ENCODE assay signal across 8 cellular contexts in genomic region chr7:151631968-151632749, GRCh38.
DNase-seq lines count a peak whose midpoint lies in the region; ATAC-seq and TF ChIP-seq lines count a peak whose summit lies in the region.

No MANE protein-coding gene starts in this region.

- no peaks in the 10 kb centered on the region for H3K9me3 ChIP-seq in Karpas-422 (ENCODE audit: low read length)
- no peaks in the 10 kb centered on the region for H3K9me3 ChIP-seq in SK-N-SH
- H3K9me3 ChIP-seq in ovary = no peaks in the 10 kb centered on the region
- no peaks in the 10 kb centered on the region for H3K9me3 ChIP-seq in tibial artery

- H4K20me1 ChIP-seq in Karpas-422 (ENCODE audit: insufficient read depth, low read depth, low read length) = no peaks in the 10 kb centered on the region
- no peaks in the 10 kb centered on the region for H4K20me1 ChIP-seq in SK-N-SH (ENCODE audit: insufficient read depth)

- WGBS in SK-N-SH (ENCODE audit: low lambda C conversion rate) = 6% methylated on average over 45 of the region's 108 CpGs
- WGBS in ovary, 3 donors = 1 to 2% (median 1%) methylated on average over 30 to 107 of the region's 108 CpGs

- TF ChIP-seq POLR2A in ovary (IDR thresholded peaks at IDR 0.05) = peak; percentile 1

- POLR2A ChIA-PET in SK-N-SH (lab: Yijun Ruan, JAX) = no interaction called here

- H3K27ac ChIP-seq in Karpas-422 (ENCODE audit: low read length) (no peak overlapping the region), SK-N-SH (ENCODE audit: low read depth in 2 of 2, low read length in 1 of 2) (peak overlapping the region; percentile 53 to 55), ovary (peak overlapping the region; percentile 72 to 82), tibial artery (peak overlapping the region; percentile 91 to 94)

- peaks cover 32% of the 10 kb centered on the region for H3F3A ChIP-seq in SK-N-SH (replicated peaks; ENCODE audit: insufficient read depth)

- peak; percentile 73 for ATAC-seq in GM21825 (IDR thresholded peaks at IDR 0.05; ENCODE audit: unreplicated experiment)

- H3K36me3 ChIP-seq in Karpas-422 (ENCODE audit: insufficient read depth, low read length) (no peaks in the 10 kb centered on the region), SK-N-SH (replicated peaks in 1 of 2; ENCODE audit: control insufficient read depth in 1 of 2, insufficient read depth in 2 of 2, low read length in 1 of 2) (peaks cover 0 to 3% of the 10 kb centered on the region in 2 experiments), ovary (no peaks in the 10 kb centered on the region), tibial artery (peaks cover 0 to 6% (median 0%) of the 10 kb centered on the region in 3 donors)

- peaks cover 2% of the 10 kb centered on the region for H3K36me3 Mint-ChIP-seq in activated naive CD4-positive, alpha-beta T cell treated with anti-CD3 and anti-CD28 coated beads, Interleukin-2, amount 50 U/mL, for 24 hours

- no peak for TF ChIP-seq EP300 in SK-N-SH (IDR thresholded peaks at IDR 0.05; ENCODE audit: borderline replicate concordance in 1 of 2, low read depth in 1 of 2, low read length in 1 of 2)
- no peak for TF ChIP-seq EP300 in ovary (IDR thresholded peaks at IDR 0.05)

- peak overlapping the region; percentile 95 for H3K4me3 Mint-ChIP-seq in activated naive CD4-positive, alpha-beta T cell treated with anti-CD3 and anti-CD28 coated beads, Interleukin-2, amount 50 U/mL, for 24 hours

- TF ChIP-seq RAD21 in SK-N-SH (IDR thresholded peaks at IDR 0.05; ENCODE audit: low read length) = peak; percentile 49

- H3K4me2 ChIP-seq in Karpas-422 (ENCODE audit: low read depth, low read length, poor library complexity, severe bottlenecking) (peak overlapping the region; percentile 73), SK-N-SH (peak overlapping the region; percentile 91)

- no peaks in the 10 kb centered on the region for H3K9me3 Mint-ChIP-seq in activated naive CD4-positive, alpha-beta T cell treated with anti-CD3 and anti-CD28 coated beads, Interleukin-2, amount 50 U/mL, for 24 hours

- H3K9me2 ChIP-seq in Karpas-422 (replicated peaks; ENCODE audit: insufficient read depth, low read length) (no peaks in the 10 kb centered on the region), SK-N-SH (no peaks in the 10 kb centered on the region)

- intact Hi-C loops in head of caudate nucleus (cut with DNase I) = loop anchor here (10.0 kb wide), 1 partner anchor 63 kb away; no protein-coding TSS in a partner anchor
- intact Hi-C loops in ovary (cut with DNase I) = loop anchor here in 2 of 4 donors (5.0 to 10.0 kb wide), 4 partner anchors 90 to 175 kb away; partner anchors contain the start of gene RHEB (in 1 of the 2)
- intact Hi-C loops in tibial artery (cut with DNase I; ENCODE audit: low total_unique reads) = loop anchor here (5.0 kb wide), 1 partner anchor 55 kb away; no protein-coding TSS in a partner anchor

- H3K4me1 ChIP-seq in Karpas-422 (ENCODE audit: low read length) (peaks cover 11% of the 10 kb centered on the region), SK-N-SH (ENCODE audit: control insufficient read depth in 1 of 2, insufficient read depth in 2 of 2, low read depth in 1 of 2, low read length in 1 of 2) (peaks cover 4 to 15% of the 10 kb centered on the region in 2 experiments; a peak in 2 of 4 replicates), ovary (ENCODE audit: insufficient read depth) (no peaks in the 10 kb centered on the region), tibial artery (peaks cover 0 to 58% (median 30%) of the 10 kb centered on the region in 4 donors)

- H3K9ac ChIP-seq in Karpas-422 (ENCODE audit: low read length) = peak overlapping the region; percentile 49; the same call in 1 of the 2 replicates
- H3K9ac ChIP-seq in SK-N-SH = peak overlapping the region; percentile 78

- peak; percentile 85 for DNase-seq in GF-D8 (lab: John Stamatoyannopoulos, UW)
- peak; percentile 82 for DNase-seq in Karpas-422
- peak; percentile 97 for DNase-seq in SK-N-SH
- peak; percentile 24 to 92 (median 82) for DNase-seq in head of caudate nucleus
- DNase-seq in ovary = peak; percentile 82 to 90 (median 87)
- peak; percentile 60 to 88 for DNase-seq in tibial artery

- no peaks in the 10 kb centered on the region for H3K27me3 ChIP-seq in Karpas-422 (ENCODE audit: low read length)
- no peaks in the 10 kb centered on the region for H3K27me3 ChIP-seq in SK-N-SH (ENCODE audit: insufficient read depth)
- no peaks in the 10 kb centered on the region for H3K27me3 ChIP-seq in ovary
- no peaks in the 10 kb centered on the region for H3K27me3 ChIP-seq in tibial artery

- H3K4me1 Mint-ChIP-seq in activated naive CD4-positive, alpha-beta T cell treated with anti-CD3 and anti-CD28 coated beads, Interleukin-2, amount 50 U/mL, for 24 hours = peaks cover 37% of the 10 kb centered on the region

- TF ChIP-seq CTCF in SK-N-SH (IDR thresholded peaks at IDR 0.05) (peak; percentile 38), ovary (IDR thresholded peaks at IDR 0.05) (peak; percentile 7 to 54 (median 47)), tibial artery (IDR thresholded peaks at IDR 0.05) (peak in 1 of 2 experiments; percentile 22)

- H3K79me2 ChIP-seq in Karpas-422 (ENCODE audit: low read length) = no peaks in the 10 kb centered on the region
- H3K79me2 ChIP-seq in SK-N-SH (ENCODE audit: insufficient read depth) = peaks cover 39% of the 10 kb centered on the region

- no peak overlapping the region for H2AFZ ChIP-seq in Karpas-422 (ENCODE audit: low read length)
- H2AFZ ChIP-seq in SK-N-SH (ENCODE audit: low read depth) = peak overlapping the region; percentile 54; the same call in 1 of the 2 replicates

- H3K4me3 ChIP-seq in Karpas-422 (ENCODE audit: low read length) (peak overlapping the region; percentile 65), SK-N-SH (ENCODE audit: low read depth in 2 of 2, low read length in 1 of 2) (peak overlapping the region; percentile 83 to 87), ovary (peak overlapping the region; percentile 76), tibial artery (peak overlapping the region; percentile 78 to 81)

- peak overlapping the region; percentile 97 for H3K27ac Mint-ChIP-seq in activated naive CD4-positive, alpha-beta T cell treated with anti-CD3 and anti-CD28 coated beads, Interleukin-2, amount 50 U/mL, for 24 hours

- H3K27me3 Mint-ChIP-seq in activated naive CD4-positive, alpha-beta T cell treated with anti-CD3 and anti-CD28 coated beads, Interleukin-2, amount 50 U/mL, for 24 hours = no peaks in the 10 kb centered on the region

- CTCF ChIA-PET in SK-N-SH (lab: Yijun Ruan, JAX) = interaction anchor here (0.6 to 16.8 kb wide), 42 partner anchors 8 to 1228 kb away, joined by 3 to 203 read pairs (median 4); no protein-coding TSS in a partner anchor

TF ChIP-seq in SK-N-SH, 30 proteins besides CTCF, POLR2A, EP300 and RAD21 (continues in another document):
- TF ChIP-seq SMC3 (IDR thresholded peaks at IDR 0.05; ENCODE audit: low read depth, low read length) (peak; percentile 43), TAF1 (IDR thresholded peaks at IDR 0.05; ENCODE audit: borderline replicate concordance, low read depth, low read length) (0 out of 2 replicates have a peak, but pooled peaks have one; percentile 13), USF2 (IDR thresholded peaks at IDR 0.05; ENCODE audit: borderline replicate concordance, low read depth, low read length) (no peak), NFIC (IDR thresholded peaks at IDR 0.05; ENCODE audit: borderline replicate concordance) (no peak), FOSL2 (IDR thresholded peaks at IDR 0.05; ENCODE audit: borderline replicate concordance, low read depth) (no peak)
- TF ChIP-seq, protein P1, sequence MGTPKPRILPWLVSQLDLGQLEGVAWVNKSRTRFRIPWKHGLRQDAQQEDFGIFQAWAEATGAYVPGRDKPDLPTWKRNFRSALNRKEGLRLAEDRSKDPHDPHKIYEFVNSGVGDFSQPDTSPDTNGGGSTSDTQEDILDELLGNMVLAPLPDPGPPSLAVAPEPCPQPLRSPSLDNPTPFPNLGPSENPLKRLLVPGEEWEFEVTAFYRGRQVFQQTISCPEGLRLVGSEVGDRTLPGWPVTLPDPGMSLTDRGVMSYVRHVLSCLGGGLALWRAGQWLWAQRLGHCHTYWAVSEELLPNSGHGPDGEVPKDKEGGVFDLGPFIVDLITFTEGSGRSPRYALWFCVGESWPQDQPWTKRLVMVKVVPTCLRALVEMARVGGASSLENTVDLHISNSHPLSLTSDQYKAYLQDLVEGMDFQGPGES (IDR thresholded peaks at IDR 0.05; ENCODE audit: low read depth, low read length) = no peak
- TF ChIP-seq, protein P2, sequence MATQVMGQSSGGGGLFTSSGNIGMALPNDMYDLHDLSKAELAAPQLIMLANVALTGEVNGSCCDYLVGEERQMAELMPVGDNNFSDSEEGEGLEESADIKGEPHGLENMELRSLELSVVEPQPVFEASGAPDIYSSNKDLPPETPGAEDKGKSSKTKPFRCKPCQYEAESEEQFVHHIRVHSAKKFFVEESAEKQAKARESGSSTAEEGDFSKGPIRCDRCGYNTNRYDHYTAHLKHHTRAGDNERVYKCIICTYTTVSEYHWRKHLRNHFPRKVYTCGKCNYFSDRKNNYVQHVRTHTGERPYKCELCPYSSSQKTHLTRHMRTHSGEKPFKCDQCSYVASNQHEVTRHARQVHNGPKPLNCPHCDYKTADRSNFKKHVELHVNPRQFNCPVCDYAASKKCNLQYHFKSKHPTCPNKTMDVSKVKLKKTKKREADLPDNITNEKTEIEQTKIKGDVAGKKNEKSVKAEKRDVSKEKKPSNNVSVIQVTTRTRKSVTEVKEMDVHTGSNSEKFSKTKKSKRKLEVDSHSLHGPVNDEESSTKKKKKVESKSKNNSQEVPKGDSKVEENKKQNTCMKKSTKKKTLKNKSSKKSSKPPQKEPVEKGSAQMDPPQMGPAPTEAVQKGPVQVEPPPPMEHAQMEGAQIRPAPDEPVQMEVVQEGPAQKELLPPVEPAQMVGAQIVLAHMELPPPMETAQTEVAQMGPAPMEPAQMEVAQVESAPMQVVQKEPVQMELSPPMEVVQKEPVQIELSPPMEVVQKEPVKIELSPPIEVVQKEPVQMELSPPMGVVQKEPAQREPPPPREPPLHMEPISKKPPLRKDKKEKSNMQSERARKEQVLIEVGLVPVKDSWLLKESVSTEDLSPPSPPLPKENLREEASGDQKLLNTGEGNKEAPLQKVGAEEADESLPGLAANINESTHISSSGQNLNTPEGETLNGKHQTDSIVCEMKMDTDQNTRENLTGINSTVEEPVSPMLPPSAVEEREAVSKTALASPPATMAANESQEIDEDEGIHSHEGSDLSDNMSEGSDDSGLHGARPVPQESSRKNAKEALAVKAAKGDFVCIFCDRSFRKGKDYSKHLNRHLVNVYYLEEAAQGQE (IDR thresholded peaks at IDR 0.05; ENCODE audit: low read depth, low read length) = peak; percentile 27; the same call in 1 of the 2 replicates
